Comparison of ENCODE assay signal across 7 cellular contexts in the genomic region with DNA sequence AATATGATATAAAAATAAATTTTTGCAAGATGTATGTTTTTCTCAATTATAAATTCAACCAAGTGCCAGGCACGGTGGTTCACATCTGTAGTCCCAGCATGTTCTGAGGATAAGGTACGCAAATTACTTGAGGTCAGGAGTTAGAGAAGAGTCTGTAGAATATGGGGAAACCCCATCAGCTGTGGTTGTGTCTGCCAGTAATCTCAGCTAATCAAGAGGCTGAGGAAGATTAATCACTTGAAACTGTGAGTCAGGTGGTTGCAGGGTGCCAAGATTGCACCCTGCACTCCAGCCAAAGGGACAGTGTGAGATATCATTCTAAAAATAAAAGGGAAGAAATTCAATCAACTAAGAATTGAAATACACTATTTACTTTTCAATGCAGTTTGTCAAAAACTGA.
DNase-seq lines count a peak whose midpoint lies in the region; ATAC-seq lines count a peak whose summit lies in the region.
"Not testable (repeated sequence)": the region's sequence is repeated elsewhere in the genome, so short reads cannot be mapped to it uniquely, and the experiment has no call there.

No MANE protein-coding gene starts in this region.

- not testable (repeated sequence) for H3K4me3 Mint-ChIP-seq in T-helper 17 cell; activated T-helper 17 cell treated with anti-CD3 and anti-CD28 coated beads, Interleukin-2, amount 50 U/mL, for 72 hours

- DNase-seq in T-helper 17 cell; stimulated activated naive CD8-positive, alpha-beta T cell treated with anti-CD3 and anti-CD28 coated beads, Interleukin-15, Interleukin-2, amounts not matched to agents 100 U/mL and 50 U/mL, for 24 hours: not testable (repeated sequence)
- peak; percentile 27 for DNase-seq in left ventricle myocardium superior

- ATAC-seq in GM21390 (IDR thresholded peaks at IDR 0.05; ENCODE audit: unreplicated experiment) (peak; percentile 61), HG03039 (IDR thresholded peaks at IDR 0.05; ENCODE audit: unreplicated experiment) (peak; percentile 56), HG03460 (IDR thresholded peaks at IDR 0.05; ENCODE audit: unreplicated experiment) (peak; percentile 64), T-helper 17 cell (peak; percentile 40), left ventricle myocardium superior (peak; percentile 93)
- peak; percentile 86 for ATAC-seq in activated T-helper 17 cell treated with anti-CD3 and anti-CD28 coated beads, Interleukin-2, amount 50 U/mL, for 72 hours (replicated peaks)
- peak; percentile 65 for ATAC-seq in stimulated activated naive CD8-positive, alpha-beta T cell treated with anti-CD3 and anti-CD28 coated beads, Interleukin-15, Interleukin-2, amounts not matched to agents 100 U/mL and 50 U/mL, for 24 hours

- not testable (repeated sequence) for H3K9me3 Mint-ChIP-seq in activated T-helper 17 cell treated with anti-CD3 and anti-CD28 coated beads, Interleukin-2, amount 50 U/mL, for 72 hours

- not testable (repeated sequence) for H3K9me3 ChIP-seq in T-helper 17 cell (ENCODE audit: control insufficient read depth, low read length, poor library complexity, severe bottlenecking)

- not testable (repeated sequence) for H3K27me3 Mint-ChIP-seq in T-helper 17 cell; activated T-helper 17 cell treated with anti-CD3 and anti-CD28 coated beads, Interleukin-2, amount 50 U/mL, for 72 hours

- not testable (repeated sequence) for H3K4me1 Mint-ChIP-seq in T-helper 17 cell; activated T-helper 17 cell treated with anti-CD3 and anti-CD28 coated beads, Interleukin-2, amount 50 U/mL, for 72 hours

- intact Hi-C loops in left ventricle myocardium superior (cut with micrococcal nuclease): not testable (repeated sequence)

- not testable (repeated sequence) for H3K36me3 Mint-ChIP-seq in T-helper 17 cell (ENCODE audit: low read depth); activated T-helper 17 cell treated with anti-CD3 and anti-CD28 coated beads, Interleukin-2, amount 50 U/mL, for 72 hours (ENCODE audit: low read depth)

- not testable (repeated sequence) for H3K27ac Mint-ChIP-seq in T-helper 17 cell; activated T-helper 17 cell treated with anti-CD3 and anti-CD28 coated beads, Interleukin-2, amount 50 U/mL, for 72 hours

Comparison
In these comparisons a context has a peak if more than half of its experiments do, and no peak if none do; other contexts are left out.
1. ATAC-seq: peak in every context shown above with its lines; median percentile 93 in left ventricle myocardium superior; 86 in activated T-helper 17 cell treated with anti-CD3 and anti-CD28 coated beads, Interleukin-2, amount 50 U/mL, for 72 hours; 65 in stimulated activated naive CD8-positive, alpha-beta T cell treated with anti-CD3 and anti-CD28 coated beads, Interleukin-15, Interleukin-2, amounts not matched to agents 100 U/mL and 50 U/mL, for 24 hours; 64 in HG03460; 61 in GM21390; 56 in HG03039; 40 in T-helper 17 cell.